2 cellular contexts compared by ENCODE assay signal in the genomic region with DNA sequence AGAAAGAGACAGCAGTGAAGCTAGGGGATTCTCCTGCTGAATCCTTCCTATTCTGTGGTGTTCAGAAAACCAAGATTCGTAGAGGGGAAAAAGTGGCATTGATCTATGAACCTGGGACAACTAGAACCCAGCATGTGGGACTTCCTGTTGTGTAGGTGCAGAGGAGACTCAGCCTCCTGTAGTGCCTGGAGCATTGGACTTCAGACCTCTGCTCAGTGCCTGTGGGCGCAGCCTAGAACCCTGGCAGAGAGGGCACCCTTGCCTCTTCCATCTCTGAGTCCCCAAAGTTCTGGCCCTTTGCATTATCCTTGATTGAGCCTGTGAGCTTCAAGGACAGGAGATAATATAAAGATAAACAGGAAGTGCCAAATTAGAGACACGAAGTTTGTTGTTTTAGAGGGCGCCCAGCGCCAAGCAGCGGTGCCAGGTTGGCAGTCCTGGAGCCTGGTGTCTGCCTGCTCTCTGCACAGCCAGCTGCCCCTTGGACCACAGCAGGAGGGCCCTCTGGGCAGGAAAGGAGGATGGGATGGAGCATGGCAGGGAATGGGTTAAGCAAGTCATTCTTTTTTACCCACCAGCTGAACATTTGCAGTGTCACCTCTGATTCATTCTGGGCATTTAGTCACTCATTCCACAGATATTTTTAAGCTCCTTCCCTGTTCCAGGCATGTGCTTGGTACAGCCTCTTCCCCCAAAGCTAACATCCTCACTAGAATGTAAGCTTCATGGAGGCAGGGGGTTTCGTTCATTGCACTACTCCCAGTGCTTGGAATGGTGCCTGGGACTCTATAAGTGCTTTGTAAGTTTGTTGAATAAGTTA.
TF ChIP-seq lines count a peak whose summit lies in the region.

No MANE protein-coding gene starts in this region.

TF ChIP-seq in HepG2, 621 proteins besides CTCF, POLR2A, EP300 and RAD21 (continues in another document):
- TF ChIP-seq, protein P1, sequence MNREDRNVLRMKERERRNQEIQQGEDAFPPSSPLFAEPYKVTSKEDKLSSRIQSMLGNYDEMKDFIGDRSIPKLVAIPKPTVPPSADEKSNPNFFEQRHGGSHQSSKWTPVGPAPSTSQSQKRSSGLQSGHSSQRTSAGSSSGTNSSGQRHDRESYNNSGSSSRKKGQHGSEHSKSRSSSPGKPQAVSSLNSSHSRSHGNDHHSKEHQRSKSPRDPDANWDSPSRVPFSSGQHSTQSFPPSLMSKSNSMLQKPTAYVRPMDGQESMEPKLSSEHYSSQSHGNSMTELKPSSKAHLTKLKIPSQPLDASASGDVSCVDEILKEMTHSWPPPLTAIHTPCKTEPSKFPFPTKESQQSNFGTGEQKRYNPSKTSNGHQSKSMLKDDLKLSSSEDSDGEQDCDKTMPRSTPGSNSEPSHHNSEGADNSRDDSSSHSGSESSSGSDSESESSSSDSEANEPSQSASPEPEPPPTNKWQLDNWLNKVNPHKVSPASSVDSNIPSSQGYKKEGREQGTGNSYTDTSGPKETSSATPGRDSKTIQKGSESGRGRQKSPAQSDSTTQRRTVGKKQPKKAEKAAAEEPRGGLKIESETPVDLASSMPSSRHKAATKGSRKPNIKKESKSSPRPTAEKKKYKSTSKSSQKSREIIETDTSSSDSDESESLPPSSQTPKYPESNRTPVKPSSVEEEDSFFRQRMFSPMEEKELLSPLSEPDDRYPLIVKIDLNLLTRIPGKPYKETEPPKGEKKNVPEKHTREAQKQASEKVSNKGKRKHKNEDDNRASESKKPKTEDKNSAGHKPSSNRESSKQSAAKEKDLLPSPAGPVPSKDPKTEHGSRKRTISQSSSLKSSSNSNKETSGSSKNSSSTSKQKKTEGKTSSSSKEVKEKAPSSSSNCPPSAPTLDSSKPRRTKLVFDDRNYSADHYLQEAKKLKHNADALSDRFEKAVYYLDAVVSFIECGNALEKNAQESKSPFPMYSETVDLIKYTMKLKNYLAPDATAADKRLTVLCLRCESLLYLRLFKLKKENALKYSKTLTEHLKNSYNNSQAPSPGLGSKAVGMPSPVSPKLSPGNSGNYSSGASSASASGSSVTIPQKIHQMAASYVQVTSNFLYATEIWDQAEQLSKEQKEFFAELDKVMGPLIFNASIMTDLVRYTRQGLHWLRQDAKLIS (CRISPR knock-in tag; IDR thresholded peaks at IDR 0.05), result no peak
- TF ChIP-seq, protein P2, sequence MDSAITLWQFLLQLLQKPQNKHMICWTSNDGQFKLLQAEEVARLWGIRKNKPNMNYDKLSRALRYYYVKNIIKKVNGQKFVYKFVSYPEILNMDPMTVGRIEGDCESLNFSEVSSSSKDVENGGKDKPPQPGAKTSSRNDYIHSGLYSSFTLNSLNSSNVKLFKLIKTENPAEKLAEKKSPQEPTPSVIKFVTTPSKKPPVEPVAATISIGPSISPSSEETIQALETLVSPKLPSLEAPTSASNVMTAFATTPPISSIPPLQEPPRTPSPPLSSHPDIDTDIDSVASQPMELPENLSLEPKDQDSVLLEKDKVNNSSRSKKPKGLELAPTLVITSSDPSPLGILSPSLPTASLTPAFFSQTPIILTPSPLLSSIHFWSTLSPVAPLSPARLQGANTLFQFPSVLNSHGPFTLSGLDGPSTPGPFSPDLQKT (CRISPR knock-in tag; IDR thresholded peaks at IDR 0.05; ENCODE audit: borderline replicate concordance), result no peak
- TF ChIP-seq, protein P3, sequence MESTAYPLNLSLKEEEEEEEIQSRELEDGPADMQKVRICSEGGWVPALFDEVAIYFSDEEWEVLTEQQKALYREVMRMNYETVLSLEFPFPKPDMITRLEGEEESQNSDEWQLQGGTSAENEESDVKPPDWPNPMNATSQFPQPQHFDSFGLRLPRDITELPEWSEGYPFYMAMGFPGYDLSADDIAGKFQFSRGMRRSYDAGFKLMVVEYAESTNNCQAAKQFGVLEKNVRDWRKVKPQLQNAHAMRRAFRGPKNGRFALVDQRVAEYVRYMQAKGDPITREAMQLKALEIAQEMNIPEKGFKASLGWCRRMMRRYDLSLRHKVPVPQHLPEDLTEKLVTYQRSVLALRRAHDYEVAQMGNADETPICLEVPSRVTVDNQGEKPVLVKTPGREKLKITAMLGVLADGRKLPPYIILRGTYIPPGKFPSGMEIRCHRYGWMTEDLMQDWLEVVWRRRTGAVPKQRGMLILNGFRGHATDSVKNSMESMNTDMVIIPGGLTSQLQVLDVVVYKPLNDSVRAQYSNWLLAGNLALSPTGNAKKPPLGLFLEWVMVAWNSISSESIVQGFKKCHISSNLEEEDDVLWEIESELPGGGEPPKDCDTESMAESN (CRISPR knock-in tag; conservative IDR thresholded peaks at IDR 0.05), result 0 out of 2 replicates have a peak, but pooled peaks have one; percentile 27
- TF ChIP-seq, protein P4, sequence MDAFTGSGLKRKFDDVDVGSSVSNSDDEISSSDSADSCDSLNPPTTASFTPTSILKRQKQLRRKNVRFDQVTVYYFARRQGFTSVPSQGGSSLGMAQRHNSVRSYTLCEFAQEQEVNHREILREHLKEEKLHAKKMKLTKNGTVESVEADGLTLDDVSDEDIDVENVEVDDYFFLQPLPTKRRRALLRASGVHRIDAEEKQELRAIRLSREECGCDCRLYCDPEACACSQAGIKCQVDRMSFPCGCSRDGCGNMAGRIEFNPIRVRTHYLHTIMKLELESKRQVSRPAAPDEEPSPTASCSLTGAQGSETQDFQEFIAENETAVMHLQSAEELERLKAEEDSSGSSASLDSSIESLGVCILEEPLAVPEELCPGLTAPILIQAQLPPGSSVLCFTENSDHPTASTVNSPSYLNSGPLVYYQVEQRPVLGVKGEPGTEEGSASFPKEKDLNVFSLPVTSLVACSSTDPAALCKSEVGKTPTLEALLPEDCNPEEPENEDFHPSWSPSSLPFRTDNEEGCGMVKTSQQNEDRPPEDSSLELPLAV (CRISPR knock-in tag; conservative IDR thresholded peaks at IDR 0.05; ENCODE audit: low read depth), result no peak
- no peak for TF ChIP-seq MTA1 (CRISPR knock-in tag; IDR thresholded peaks at IDR 0.05; ENCODE audit: borderline replicate concordance)
- TF ChIP-seq, protein P5, sequence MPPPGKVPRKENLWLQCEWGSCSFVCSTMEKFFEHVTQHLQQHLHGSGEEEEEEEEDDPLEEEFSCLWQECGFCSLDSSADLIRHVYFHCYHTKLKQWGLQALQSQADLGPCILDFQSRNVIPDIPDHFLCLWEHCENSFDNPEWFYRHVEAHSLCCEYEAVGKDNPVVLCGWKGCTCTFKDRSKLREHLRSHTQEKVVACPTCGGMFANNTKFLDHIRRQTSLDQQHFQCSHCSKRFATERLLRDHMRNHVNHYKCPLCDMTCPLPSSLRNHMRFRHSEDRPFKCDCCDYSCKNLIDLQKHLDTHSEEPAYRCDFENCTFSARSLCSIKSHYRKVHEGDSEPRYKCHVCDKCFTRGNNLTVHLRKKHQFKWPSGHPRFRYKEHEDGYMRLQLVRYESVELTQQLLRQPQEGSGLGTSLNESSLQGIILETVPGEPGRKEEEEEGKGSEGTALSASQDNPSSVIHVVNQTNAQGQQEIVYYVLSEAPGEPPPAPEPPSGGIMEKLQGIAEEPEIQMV (CRISPR knock-in tag; IDR thresholded peaks at IDR 0.05; ENCODE audit: low read depth), result no peak
- TF ChIP-seq NFYC (CRISPR knock-in tag; IDR thresholded peaks at IDR 0.05), result no peak
- no peak for TF ChIP-seq ARNTL (CRISPR knock-in tag; IDR thresholded peaks at IDR 0.05)
- no peak for TF ChIP-seq FOXP1 (IDR thresholded peaks at IDR 0.05)
- 0 out of 2 replicates have a peak, but pooled peaks have one; percentile 12 for TF ChIP-seq FOXP1 (CRISPR knock-in tag; IDR thresholded peaks at IDR 0.05)
- TF ChIP-seq SAP130 (CRISPR knock-in tag; IDR thresholded peaks at IDR 0.05; ENCODE audit: low read depth), result no peak
- no peak for TF ChIP-seq PITX1 (CRISPR knock-in tag; IDR thresholded peaks at IDR 0.05)
- TF ChIP-seq EHMT2 (IDR thresholded peaks at IDR 0.05; ENCODE audit: borderline replicate concordance, low read depth, low read length), result no peak
- no peak for TF ChIP-seq ZSCAN30 (CRISPR knock-in tag; IDR thresholded peaks at IDR 0.05)
- no peak for TF ChIP-seq ZNF746 (CRISPR knock-in tag; IDR thresholded peaks at IDR 0.05)
- no peak for TF ChIP-seq ZFP41 (CRISPR knock-in tag; IDR thresholded peaks at IDR 0.05; ENCODE audit: borderline replicate concordance)
- no peak for TF ChIP-seq SAFB2 (CRISPR knock-in tag; IDR thresholded peaks at IDR 0.05; ENCODE audit: borderline replicate concordance, low read depth)

TF ChIP-seq in WTC11, 78 proteins besides CTCF, POLR2A, EP300 and RAD21 (continues in another document):
- TF ChIP-seq JAZF1 (CRISPR knock-in tag; IDR thresholded peaks at IDR 0.05) (no peak), CBFB (CRISPR knock-in tag; IDR thresholded peaks at IDR 0.05; ENCODE audit: low read depth) (no peak), GRHL2 (CRISPR knock-in tag; IDR thresholded peaks at IDR 0.05; ENCODE audit: insufficient replicate concordance, severe bottlenecking) (no peak), CREM (CRISPR knock-in tag; IDR thresholded peaks at IDR 0.05) (no peak), ELF4 (CRISPR knock-in tag; IDR thresholded peaks at IDR 0.05; ENCODE audit: low read depth) (no peak), JUN (CRISPR knock-in tag; IDR thresholded peaks at IDR 0.05) (no peak), EMX1 (CRISPR knock-in tag; IDR thresholded peaks at IDR 0.05) (no peak), NR1H2 (CRISPR knock-in tag; IDR thresholded peaks at IDR 0.05) (no peak)
- TF ChIP-seq, protein P6, sequence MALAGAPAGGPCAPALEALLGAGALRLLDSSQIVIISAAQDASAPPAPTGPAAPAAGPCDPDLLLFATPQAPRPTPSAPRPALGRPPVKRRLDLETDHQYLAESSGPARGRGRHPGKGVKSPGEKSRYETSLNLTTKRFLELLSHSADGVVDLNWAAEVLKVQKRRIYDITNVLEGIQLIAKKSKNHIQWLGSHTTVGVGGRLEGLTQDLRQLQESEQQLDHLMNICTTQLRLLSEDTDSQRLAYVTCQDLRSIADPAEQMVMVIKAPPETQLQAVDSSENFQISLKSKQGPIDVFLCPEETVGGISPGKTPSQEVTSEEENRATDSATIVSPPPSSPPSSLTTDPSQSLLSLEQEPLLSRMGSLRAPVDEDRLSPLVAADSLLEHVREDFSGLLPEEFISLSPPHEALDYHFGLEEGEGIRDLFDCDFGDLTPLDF (CRISPR knock-in tag; IDR thresholded peaks at IDR 0.05), result no peak
- TF ChIP-seq, protein P7, sequence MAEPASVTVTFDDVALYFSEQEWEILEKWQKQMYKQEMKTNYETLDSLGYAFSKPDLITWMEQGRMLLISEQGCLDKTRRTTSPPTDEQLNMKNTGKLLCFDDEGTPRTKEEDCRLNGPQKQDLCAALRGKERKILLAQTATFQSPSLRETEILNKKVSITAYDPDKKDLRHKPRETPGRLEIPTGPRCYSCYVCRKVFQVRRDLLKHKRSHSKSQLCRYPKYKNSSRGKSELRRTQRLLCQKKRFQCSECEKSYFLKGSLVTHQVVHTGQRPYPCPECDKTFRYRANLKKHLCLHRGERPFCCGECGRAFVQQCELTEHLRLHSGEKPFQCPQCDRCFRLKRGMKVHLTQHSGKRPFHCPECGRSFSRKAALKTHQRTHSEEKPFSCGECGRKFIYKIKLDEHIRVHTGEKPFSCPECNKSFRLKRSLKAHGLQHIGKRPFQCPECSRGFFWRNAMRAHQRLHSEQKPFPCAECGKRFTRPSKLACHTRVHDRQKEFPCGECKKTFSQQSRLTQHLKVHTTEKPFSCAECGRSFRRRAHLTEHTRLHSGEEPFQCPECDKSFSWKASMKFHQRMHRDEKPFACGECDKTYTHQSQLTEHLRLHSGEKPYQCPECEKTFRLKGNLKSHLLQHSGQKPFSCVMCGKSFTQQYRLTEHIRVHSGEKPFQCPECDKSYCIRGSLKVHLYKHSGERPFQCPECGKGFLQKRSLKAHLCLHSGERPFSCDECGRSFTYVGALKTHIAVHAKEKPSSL (CRISPR knock-in tag; conservative IDR thresholded peaks at IDR 0.05), result no peak
- TF ChIP-seq, protein P8, sequence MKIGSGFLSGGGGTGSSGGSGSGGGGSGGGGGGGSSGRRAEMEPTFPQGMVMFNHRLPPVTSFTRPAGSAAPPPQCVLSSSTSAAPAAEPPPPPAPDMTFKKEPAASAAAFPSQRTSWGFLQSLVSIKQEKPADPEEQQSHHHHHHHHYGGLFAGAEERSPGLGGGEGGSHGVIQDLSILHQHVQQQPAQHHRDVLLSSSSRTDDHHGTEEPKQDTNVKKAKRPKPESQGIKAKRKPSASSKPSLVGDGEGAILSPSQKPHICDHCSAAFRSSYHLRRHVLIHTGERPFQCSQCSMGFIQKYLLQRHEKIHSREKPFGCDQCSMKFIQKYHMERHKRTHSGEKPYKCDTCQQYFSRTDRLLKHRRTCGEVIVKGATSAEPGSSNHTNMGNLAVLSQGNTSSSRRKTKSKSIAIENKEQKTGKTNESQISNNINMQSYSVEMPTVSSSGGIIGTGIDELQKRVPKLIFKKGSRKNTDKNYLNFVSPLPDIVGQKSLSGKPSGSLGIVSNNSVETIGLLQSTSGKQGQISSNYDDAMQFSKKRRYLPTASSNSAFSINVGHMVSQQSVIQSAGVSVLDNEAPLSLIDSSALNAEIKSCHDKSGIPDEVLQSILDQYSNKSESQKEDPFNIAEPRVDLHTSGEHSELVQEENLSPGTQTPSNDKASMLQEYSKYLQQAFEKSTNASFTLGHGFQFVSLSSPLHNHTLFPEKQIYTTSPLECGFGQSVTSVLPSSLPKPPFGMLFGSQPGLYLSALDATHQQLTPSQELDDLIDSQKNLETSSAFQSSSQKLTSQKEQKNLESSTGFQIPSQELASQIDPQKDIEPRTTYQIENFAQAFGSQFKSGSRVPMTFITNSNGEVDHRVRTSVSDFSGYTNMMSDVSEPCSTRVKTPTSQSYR (CRISPR knock-in tag; IDR thresholded peaks at IDR 0.05), result no peak
- TF ChIP-seq, protein P9, sequence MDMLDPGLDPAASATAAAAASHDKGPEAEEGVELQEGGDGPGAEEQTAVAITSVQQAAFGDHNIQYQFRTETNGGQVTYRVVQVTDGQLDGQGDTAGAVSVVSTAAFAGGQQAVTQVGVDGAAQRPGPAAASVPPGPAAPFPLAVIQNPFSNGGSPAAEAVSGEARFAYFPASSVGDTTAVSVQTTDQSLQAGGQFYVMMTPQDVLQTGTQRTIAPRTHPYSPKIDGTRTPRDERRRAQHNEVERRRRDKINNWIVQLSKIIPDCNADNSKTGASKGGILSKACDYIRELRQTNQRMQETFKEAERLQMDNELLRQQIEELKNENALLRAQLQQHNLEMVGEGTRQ (CRISPR knock-in tag; IDR thresholded peaks at IDR 0.05), result no peak
- TF ChIP-seq, protein P10, sequence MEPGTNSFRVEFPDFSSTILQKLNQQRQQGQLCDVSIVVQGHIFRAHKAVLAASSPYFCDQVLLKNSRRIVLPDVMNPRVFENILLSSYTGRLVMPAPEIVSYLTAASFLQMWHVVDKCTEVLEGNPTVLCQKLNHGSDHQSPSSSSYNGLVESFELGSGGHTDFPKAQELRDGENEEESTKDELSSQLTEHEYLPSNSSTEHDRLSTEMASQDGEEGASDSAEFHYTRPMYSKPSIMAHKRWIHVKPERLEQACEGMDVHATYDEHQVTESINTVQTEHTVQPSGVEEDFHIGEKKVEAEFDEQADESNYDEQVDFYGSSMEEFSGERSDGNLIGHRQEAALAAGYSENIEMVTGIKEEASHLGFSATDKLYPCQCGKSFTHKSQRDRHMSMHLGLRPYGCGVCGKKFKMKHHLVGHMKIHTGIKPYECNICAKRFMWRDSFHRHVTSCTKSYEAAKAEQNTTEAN (CRISPR knock-in tag; IDR thresholded peaks at IDR 0.05), result no peak
- TF ChIP-seq, protein P11, sequence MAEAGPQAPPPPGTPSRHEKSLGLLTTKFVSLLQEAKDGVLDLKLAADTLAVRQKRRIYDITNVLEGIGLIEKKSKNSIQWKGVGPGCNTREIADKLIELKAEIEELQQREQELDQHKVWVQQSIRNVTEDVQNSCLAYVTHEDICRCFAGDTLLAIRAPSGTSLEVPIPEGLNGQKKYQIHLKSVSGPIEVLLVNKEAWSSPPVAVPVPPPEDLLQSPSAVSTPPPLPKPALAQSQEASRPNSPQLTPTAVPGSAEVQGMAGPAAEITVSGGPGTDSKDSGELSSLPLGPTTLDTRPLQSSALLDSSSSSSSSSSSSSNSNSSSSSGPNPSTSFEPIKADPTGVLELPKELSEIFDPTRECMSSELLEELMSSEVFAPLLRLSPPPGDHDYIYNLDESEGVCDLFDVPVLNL (CRISPR knock-in tag; IDR thresholded peaks at IDR 0.05; ENCODE audit: borderline replicate concordance, low read depth), result no peak
- TF ChIP-seq, protein P12, sequence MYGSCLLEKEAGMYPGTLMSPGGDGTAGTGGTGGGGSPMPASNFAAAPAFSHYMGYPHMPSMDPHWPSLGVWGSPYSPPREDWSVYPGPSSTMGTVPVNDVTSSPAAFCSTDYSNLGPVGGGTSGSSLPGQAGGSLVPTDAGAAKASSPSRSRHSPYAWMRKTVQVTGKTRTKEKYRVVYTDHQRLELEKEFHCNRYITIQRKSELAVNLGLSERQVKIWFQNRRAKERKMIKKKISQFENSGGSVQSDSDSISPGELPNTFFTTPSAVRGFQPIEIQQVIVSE (CRISPR knock-in tag; IDR thresholded peaks at IDR 0.05; ENCODE audit: borderline replicate concordance), result no peak
